ENCODE assay signal across 10 cellular contexts in the genomic region with DNA sequence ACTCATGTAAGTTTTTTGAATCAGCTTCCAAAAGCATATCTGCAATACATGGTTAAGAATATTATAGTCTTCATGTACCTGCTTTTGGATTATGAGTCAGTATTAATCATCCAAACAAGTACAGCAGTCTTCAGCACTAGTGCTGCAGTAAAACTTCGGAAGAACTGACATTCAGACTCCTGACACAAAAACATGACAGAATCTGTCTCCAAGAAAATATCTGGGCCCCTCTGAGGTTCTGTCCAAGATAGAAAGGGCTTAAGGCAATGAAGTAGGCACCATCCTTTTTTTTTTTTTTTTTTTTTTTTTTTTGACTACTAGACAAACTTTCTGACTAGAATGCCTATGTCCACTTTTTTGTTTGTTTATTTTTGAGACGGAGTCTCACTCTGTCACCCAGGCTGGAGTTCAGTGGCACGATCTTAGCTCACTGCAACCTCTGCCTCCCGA.
DNase-seq lines count a peak whose midpoint lies in the region; ATAC-seq and TF ChIP-seq lines count a peak whose summit lies in the region.
"Had no signal": no experiment of that assay in that cellular context is flagged by ENCODE, and none has a peak within 500 bp of the region (broad histone marks: within the 10 kb centered on the region; RNA-seq: fewer than 3 reads in every experiment).

No MANE protein-coding gene starts in this region.

- H3K79me2 ChIP-seq in PC-3 (ENCODE audit: low read length): peaks cover 95% of the 10 kb centered on the region

- H4K20me1 ChIP-seq in PC-3 (ENCODE audit: low read length): peaks cover 59% of the 10 kb centered on the region

- peak; percentile 82 for ATAC-seq in PC-3
- ATAC-seq in esophagus mucosa: peak; percentile 88
- ATAC-seq in GM18858 (IDR thresholded peaks at IDR 0.05; ENCODE audit: unreplicated experiment): no peak

- H3K4me2 ChIP-seq in PC-3 (ENCODE audit: low read length): peak overlapping the region; percentile 66

- peaks cover 7% of the 10 kb centered on the region for H3F3A ChIP-seq in PC-3 (ENCODE audit: low read length, unreplicated experiment)

- DNase-seq in EL (peak; percentile 58), PC-3 (peak; percentile 89), osteocyte (ENCODE audit: extremely low spot score, unreplicated experiment) (no peak), SIG-M5 (lab: John Stamatoyannopoulos, UW) (no peak), MV-4-11 (lab: John Stamatoyannopoulos, UW) (no peak), NOMO-1 treated with dmso at 0.1 percent for 144 hours (lab: John Stamatoyannopoulos, UW; ENCODE audit: unreplicated experiment) (no peak)
- DNase-seq: activated naive CD8-positive, alpha-beta T cell treated with anti-CD3 and anti-CD28 coated beads, Interleukin-2, amount 10 ng/mL, durations not matched to agents 7 days and 5 days; GDM1 had no signal

- TF ChIP-seq CTCF in PC-3 (conservative IDR thresholded peaks at IDR 0.05; ENCODE audit: low read depth, low read length) (no peak), osteocyte (IDR thresholded peaks at IDR 0.05) (no peak)

- H3K9me3 Mint-ChIP-seq in osteocyte (ENCODE audit: unreplicated experiment): no peaks in the 10 kb centered on the region
- H3K9me3 Mint-ChIP-seq: activated naive CD8-positive, alpha-beta T cell treated with anti-CD3 and anti-CD28 coated beads, Interleukin-2, amount 10 ng/mL, durations not matched to agents 7 days and 5 days had no signal

- H3K36me3 Mint-ChIP-seq in osteocyte (ENCODE audit: unreplicated experiment): no peaks in the 10 kb centered on the region
- H3K36me3 Mint-ChIP-seq: activated naive CD8-positive, alpha-beta T cell treated with anti-CD3 and anti-CD28 coated beads, Interleukin-2, amount 10 ng/mL, durations not matched to agents 7 days and 5 days had no signal

- no peak overlapping the region for H3K9ac ChIP-seq in PC-3 (ENCODE audit: low read length)

- H3K4me1 Mint-ChIP-seq in osteocyte (ENCODE audit: unreplicated experiment): peaks cover 65% of the 10 kb centered on the region

- no peaks in the 10 kb centered on the region for H3K9me3 ChIP-seq in PC-3 (ENCODE audit: low read length)

- peak overlapping the region; percentile 28; the same call in 1 of the 2 replicates for H3K4me3 ChIP-seq in PC-3 (ENCODE audit: low read length)

- peak overlapping the region; percentile 46 for H3K27ac ChIP-seq in PC-3 (ENCODE audit: low read length)

- no peaks in the 10 kb centered on the region for H3K9me2 ChIP-seq in PC-3 (replicated peaks; ENCODE audit: low read length)

- peaks cover 63% of the 10 kb centered on the region for H3K4me1 ChIP-seq in PC-3 (ENCODE audit: insufficient read depth, low read length)

- no peaks in the 10 kb centered on the region for H3K27me3 Mint-ChIP-seq in osteocyte (ENCODE audit: unreplicated experiment)
- H3K27me3 Mint-ChIP-seq: activated naive CD8-positive, alpha-beta T cell treated with anti-CD3 and anti-CD28 coated beads, Interleukin-2, amount 10 ng/mL, durations not matched to agents 7 days and 5 days had no signal

- CTCF ChIA-PET in PC-3 (lab: Charles Lee): interaction anchor here (0.7 kb wide), 1 partner anchor 23 kb away, joined by 3 read pairs; no protein-coding TSS in a partner anchor

- no peak overlapping the region for H3K4me3 Mint-ChIP-seq in osteocyte (ENCODE audit: unreplicated experiment)
- H3K4me3 Mint-ChIP-seq: activated naive CD8-positive, alpha-beta T cell treated with anti-CD3 and anti-CD28 coated beads, Interleukin-2, amount 10 ng/mL, durations not matched to agents 7 days and 5 days had no signal

- intact Hi-C loops in PC-3 (cut with micrococcal nuclease): no loop called here

- POLR2A ChIA-PET in PC-3 (lab: Charles Lee; ENCODE audit: unreplicated experiment): interaction anchor here (0.7 kb wide), 1 partner anchor 978 kb away, joined by 8 read pairs; no protein-coding TSS in a partner anchor

- no TSS peak for BruUV-seq in PC-3 (replicated peaks; lab: Mats Ljungman, UMichigan)

- H2AFZ ChIP-seq in PC-3 (ENCODE audit: low read length): no peak overlapping the region

- H3K36me3 ChIP-seq in PC-3 (ENCODE audit: low read depth, low read length): no peaks in the 10 kb centered on the region

- no peaks in the 10 kb centered on the region for H3K27me3 ChIP-seq in PC-3 (ENCODE audit: low read length)

- H3K27ac Mint-ChIP-seq in osteocyte (ENCODE audit: unreplicated experiment): peak overlapping the region; percentile 88
- H3K27ac Mint-ChIP-seq: activated naive CD8-positive, alpha-beta T cell treated with anti-CD3 and anti-CD28 coated beads, Interleukin-2, amount 10 ng/mL, durations not matched to agents 7 days and 5 days had no signal

Comparison
In these comparisons a context has a peak if more than half of its experiments do, and no peak if none do; other contexts are left out.
1. DNase-seq: peak in EL (single experiment) and PC-3 (single experiment); none in osteocyte (single experiment), SIG-M5 (single experiment), MV-4-11 (single experiment) and NOMO-1 treated with dmso at 0.1 percent for 144 hours (single experiment).